21 cellular contexts compared by ENCODE assay signal in the genomic region with DNA sequence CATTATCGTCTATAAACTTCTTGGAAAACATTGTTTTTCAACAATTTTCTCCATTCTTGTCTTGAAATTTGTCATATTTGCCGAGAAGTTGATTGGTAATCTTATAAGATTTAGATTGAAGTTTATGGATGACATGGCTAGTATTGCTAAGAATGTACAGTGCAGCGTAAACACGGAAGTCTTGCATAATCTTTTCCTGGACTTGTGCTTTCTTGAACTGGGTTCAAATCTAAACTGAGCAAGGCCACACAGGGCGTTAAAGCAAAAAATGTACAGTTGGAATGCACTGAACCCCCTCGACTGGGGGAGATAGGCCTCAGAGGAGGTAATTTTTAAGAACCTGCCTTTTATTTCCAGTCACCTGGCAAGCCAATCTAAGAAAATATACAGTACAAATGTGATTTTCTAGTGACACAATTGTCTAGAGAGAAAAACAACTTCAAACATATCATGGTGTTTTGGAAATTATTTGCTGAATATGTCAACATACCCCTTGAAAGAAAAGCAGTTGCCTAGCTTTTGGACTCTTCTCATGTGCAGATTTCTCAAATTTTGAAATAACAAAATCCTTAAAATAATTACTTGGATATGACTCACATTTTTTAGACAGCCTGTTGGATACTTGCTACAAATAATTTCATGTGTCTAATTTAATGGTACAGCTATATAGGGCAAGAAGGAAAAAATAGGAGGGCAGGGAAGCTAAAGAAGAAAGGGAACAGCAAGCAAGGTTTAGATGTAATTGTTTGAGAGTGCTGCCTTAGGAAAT. TPM values are rescaled to one million over a fixed set of nuclear protein-coding genes. Genes with fewer than 3 reads are reported as not detected.
DNase-seq lines count a peak whose midpoint lies in the region; ATAC-seq and TF ChIP-seq lines count a peak whose summit lies in the region.
"Had no signal": no experiment of that assay in that cellular context is flagged by ENCODE, and none has a peak within 500 bp of the region (broad histone marks: within the 10 kb centered on the region; RNA-seq: fewer than 3 reads in every experiment).

No MANE protein-coding gene starts in this region.

- ATAC-seq in omental fat pad (ENCODE audit: low FRiP score) (peak; percentile 65), upper lobe of right lung (no peak), GM18909 (IDR thresholded peaks at IDR 0.05; ENCODE audit: poor library complexity, unreplicated experiment) (no peak), HG02981 (IDR thresholded peaks at IDR 0.05; ENCODE audit: unreplicated experiment) (no peak)
- ATAC-seq: body of pancreas, PC-3 had no signal

- H3K9me3 ChIP-seq in breast epithelium (no peaks in the 10 kb centered on the region), upper lobe of right lung (no peaks in the 10 kb centered on the region)
- H3K9me3 ChIP-seq: body of pancreas had no signal

- H3K4me1 ChIP-seq in breast epithelium (no peaks in the 10 kb centered on the region), upper lobe of right lung (peaks cover 7% of the 10 kb centered on the region)

- no peak for TF ChIP-seq POLR2A in breast epithelium (IDR thresholded peaks at IDR 0.05)

- H3K27ac ChIP-seq in breast epithelium (peak overlapping the region; percentile 48 to 69), upper lobe of right lung (peak overlapping the region; percentile 17)

- TF ChIP-seq CTCF in breast epithelium (IDR thresholded peaks at IDR 0.05) = no peak
- no peak for TF ChIP-seq CTCF in fibroblast of the aortic adventitia (IDR thresholded peaks at IDR 0.05; ENCODE audit: insufficient read depth, low read length)
- no peak for TF ChIP-seq CTCF in omental fat pad (IDR thresholded peaks at IDR 0.05)
- no peak for TF ChIP-seq CTCF in upper lobe of right lung (IDR thresholded peaks at IDR 0.05)

- no peak for DNase-seq in breast epithelium (ENCODE audit: low spot score in 2 of 2)
- DNase-seq in fibroblast of the aortic adventitia (ENCODE audit: low read depth) = peak; percentile 86
- DNase-seq in omental fat pad (ENCODE audit: low spot score) = no peak
- no peak for DNase-seq in upper lobe of right lung
- no peak for DNase-seq in OCI-M2 (lab: John Stamatoyannopoulos, UW; ENCODE audit: unreplicated experiment)
- DNase-seq: activated naive CD8-positive, alpha-beta T cell treated with anti-CD3 and anti-CD28 coated beads for 36 hours; body of pancreas; COR-L47; DMS79 treated with DMSO at 0.1 percent for 48 hours; foreskin melanocyte; midbrain; NCI-H1694; NCI-H2227 treated with DMSO at 0.1 percent for 48 hours; NCI-H774; nephron progenitor cell; PC-3; SIG-M5; T-helper 1 cell had no signal

- H3K4me3 ChIP-seq in breast epithelium = no peak overlapping the region
- no peak overlapping the region for H3K4me3 ChIP-seq in fibroblast of the aortic adventitia (ENCODE audit: low read depth, low read length)
- H3K4me3 ChIP-seq in upper lobe of right lung = no peak overlapping the region
- H3K4me3 ChIP-seq: body of pancreas, coronary artery had no signal

- intact Hi-C loops in breast epithelium (cut with DNase I; ENCODE audit: low total_unique reads) = no loop called here
- intact Hi-C loops in upper lobe of right lung (cut with DNase I) = no loop called here

- H3K36me3 ChIP-seq in breast epithelium = no peaks in the 10 kb centered on the region
- H3K36me3 ChIP-seq in upper lobe of right lung = no peaks in the 10 kb centered on the region

- H3K27me3 ChIP-seq in breast epithelium (no peaks in the 10 kb centered on the region), upper lobe of right lung (peaks cover 17% of the 10 kb centered on the region)
- H3K27me3 ChIP-seq: body of pancreas had no signal

RNA-seq across cellular contexts. Expression of gene GAS1, which starts 18.5 kb away (rescaled TPM):
- total RNA-seq in breast epithelium = 10 to 100 TPM; 48.2 to 99.9 (median 79.8) TPM
- total RNA-seq in fibroblast of the aortic adventitia (ENCODE audit: low replicate concordance) = 25.0 and 107 TPM in 2 replicates
- 100 to 1,000 TPM in 2 of 4 donors, 10 to 100 TPM in 2; 27.0 to 328 (median 97.9) TPM for total RNA-seq in omental fat pad
- 16.8 TPM for total RNA-seq in upper lobe of right lung
- total RNA-seq: PC-3 had no signal
